12 cellular contexts compared by ENCODE assay signal in genomic region chr4:186727977-186728519, GRCh38. TPM values are rescaled to one million over a fixed set of nuclear protein-coding genes. Genes with fewer than 3 reads are reported as not detected.
A peak's percentile ranks its signal among the peaks of the same experiment; 100 is the strongest.
DNase-seq lines count a peak whose midpoint lies in the region; ATAC-seq and TF ChIP-seq lines count a peak whose summit lies in the region.
"Had no signal": no experiment of that assay in that cellular context is flagged by ENCODE, and none has a peak within 500 bp of the region (broad histone marks: within the 10 kb centered on the region; RNA-seq: fewer than 3 reads in every experiment).

No MANE protein-coding gene starts in this region.

- peak overlapping the region; percentile 77 for H3K27ac ChIP-seq in PC-9

- peaks cover 8% of the 10 kb centered on the region for H3K79me2 ChIP-seq in PC-9 (ENCODE audit: low read depth)

- H3K36me3 ChIP-seq in Caco-2 (ENCODE audit: control insufficient read depth, insufficient read depth, low read length) (no peaks in the 10 kb centered on the region), PC-9 (ENCODE audit: low read depth) (no peaks in the 10 kb centered on the region)
- H3K36me3 ChIP-seq: MG63 had no signal

- peaks cover 15% of the 10 kb centered on the region; the same call in 1 of the 2 replicates for H3F3A ChIP-seq in PC-9 (ENCODE audit: insufficient read depth, low read depth)

- peak overlapping the region; percentile 92 for H3K4me3 Mint-ChIP-seq in Caco-2 (ENCODE audit: unreplicated experiment)
- H3K4me3 Mint-ChIP-seq in endothelial cell (ENCODE audit: unreplicated experiment), result peak overlapping the region; percentile 98
- H3K4me3 Mint-ChIP-seq: stimulated activated effector memory CD8-positive, alpha-beta T cell treated with anti-CD3 and anti-CD28 coated beads, Interleukin-12 subunit alpha, Interleukin-12 subunit beta, amount 100 ng/mL, for 72 hours had no signal

- H3K4me3 ChIP-seq in Caco-2 (ENCODE audit: low read depth, low read length), result no peak overlapping the region
- H3K4me3 ChIP-seq in PC-9, result peak overlapping the region; percentile 98; the same call in 1 of the 2 replicates
- H3K4me3 ChIP-seq: MG63 had no signal

- H3K4me1 Mint-ChIP-seq in Caco-2 (ENCODE audit: low read depth, unreplicated experiment) (peaks cover 9% of the 10 kb centered on the region), endothelial cell (ENCODE audit: unreplicated experiment) (peaks cover 22% of the 10 kb centered on the region)
- H3K4me1 Mint-ChIP-seq: stimulated activated effector memory CD8-positive, alpha-beta T cell treated with anti-CD3 and anti-CD28 coated beads, Interleukin-12 subunit alpha, Interleukin-12 subunit beta, amount 100 ng/mL, for 72 hours had no signal

- BruUV-seq in Caco-2 (replicated peaks; lab: Mats Ljungman, UMichigan) (no TSS peak), PC-9 (replicated peaks; lab: Mats Ljungman, UMichigan) (no TSS peak)

- H3K9me3 Mint-ChIP-seq in Caco-2 (ENCODE audit: unreplicated experiment), result no peaks in the 10 kb centered on the region
- no peaks in the 10 kb centered on the region for H3K9me3 Mint-ChIP-seq in endothelial cell (ENCODE audit: unreplicated experiment)
- H3K9me3 Mint-ChIP-seq: stimulated activated effector memory CD8-positive, alpha-beta T cell treated with anti-CD3 and anti-CD28 coated beads, Interleukin-12 subunit alpha, Interleukin-12 subunit beta, amount 100 ng/mL, for 72 hours had no signal

- H4K20me1 ChIP-seq in PC-9 (ENCODE audit: insufficient read depth), result no peaks in the 10 kb centered on the region

- H3K27me3 ChIP-seq in Caco-2 (replicated peaks; ENCODE audit: control insufficient read depth, insufficient read depth, low read length), result no peaks in the 10 kb centered on the region
- H3K27me3 ChIP-seq in PC-9 (ENCODE audit: insufficient read depth, low read depth), result no peaks in the 10 kb centered on the region
- H3K27me3 ChIP-seq: MG63 had no signal

- intact Hi-C loops in Caco-2 (cut with micrococcal nuclease; ENCODE audit: unreplicated experiment), result loop anchor here (2.0 to 10.0 kb wide), 6 partner anchors 39 to 877 kb away; no protein-coding TSS in a partner anchor
- intact Hi-C loops in PC-9 (cut with micrococcal nuclease; ENCODE audit: unreplicated experiment), result loop anchor here (1.0 to 10.0 kb wide), 10 partner anchors 37 to 874 kb away; no protein-coding TSS in a partner anchor

- no peaks in the 10 kb centered on the region for H3K9me2 ChIP-seq in PC-9 (ENCODE audit: insufficient read depth)

- H3K27ac Mint-ChIP-seq in Caco-2 (ENCODE audit: unreplicated experiment), result no peak overlapping the region
- H3K27ac Mint-ChIP-seq in endothelial cell (ENCODE audit: unreplicated experiment), result no peak overlapping the region
- H3K27ac Mint-ChIP-seq: stimulated activated effector memory CD8-positive, alpha-beta T cell treated with anti-CD3 and anti-CD28 coated beads, Interleukin-12 subunit alpha, Interleukin-12 subunit beta, amount 100 ng/mL, for 72 hours had no signal

- no peak for TF ChIP-seq CTCF in Caco-2 (IDR thresholded peaks at IDR 0.05; ENCODE audit: insufficient read depth in 1 of 2, low read depth in 1 of 2, low read length in 1 of 2, severe bottlenecking in 1 of 2, unreplicated experiment in 1 of 2)
- TF ChIP-seq CTCF in PC-9 (conservative IDR thresholded peaks at IDR 0.05), result no peak
- no peak for TF ChIP-seq CTCF in endothelial cell (IDR thresholded peaks at IDR 0.05; ENCODE audit: unreplicated experiment)

- H3K9me3 ChIP-seq in Caco-2 (no peaks in the 10 kb centered on the region), PC-9 (ENCODE audit: insufficient read depth, low read depth) (no peaks in the 10 kb centered on the region)
- H3K9me3 ChIP-seq: MG63 had no signal

- no peak for ATAC-seq in HG02759 (IDR thresholded peaks at IDR 0.05; ENCODE audit: unreplicated experiment)
- no peak for ATAC-seq in HG03378 (IDR thresholded peaks at IDR 0.05; ENCODE audit: unreplicated experiment)
- ATAC-seq: stimulated activated effector memory CD8-positive, alpha-beta T cell treated with anti-CD3 and anti-CD28 coated beads, Interleukin-12 subunit alpha, Interleukin-12 subunit beta, amount 100 ng/mL, for 72 hours had no signal

- H2AFZ ChIP-seq in PC-9, result no peak overlapping the region

- POLR2A ChIA-PET in Caco-2 (lab: Charles Lee), result interaction anchor here (1.4 kb wide), 1 partner anchor 38 kb away, joined by 3 read pairs; no protein-coding TSS in a partner anchor
- POLR2A ChIA-PET in PC-9 (lab: Charles Lee; ENCODE audit: unreplicated experiment), result no interaction called here

- peak overlapping the region; percentile 93 for H3K4me2 ChIP-seq in PC-9

- H3K4me1 ChIP-seq in Caco-2, result peaks cover 6% of the 10 kb centered on the region; the same call in 1 of the 2 replicates
- H3K4me1 ChIP-seq in PC-9 (replicated peaks; ENCODE audit: insufficient read depth), result peaks cover 34% of the 10 kb centered on the region

- CTCF ChIA-PET in Caco-2 (lab: Charles Lee) (interaction anchor here (1.5 kb wide), 1 partner anchor 12 kb away, joined by 3 read pairs; no protein-coding TSS in a partner anchor), PC-9 (lab: Charles Lee) (no interaction called here)

- peaks cover 23% of the 10 kb centered on the region for H3K36me3 Mint-ChIP-seq in Caco-2 (ENCODE audit: insufficient read depth, unreplicated experiment)
- H3K36me3 Mint-ChIP-seq in endothelial cell (ENCODE audit: low read depth, unreplicated experiment), result peaks cover 3% of the 10 kb centered on the region
- H3K36me3 Mint-ChIP-seq: stimulated activated effector memory CD8-positive, alpha-beta T cell treated with anti-CD3 and anti-CD28 coated beads, Interleukin-12 subunit alpha, Interleukin-12 subunit beta, amount 100 ng/mL, for 72 hours had no signal

- DNase-seq in Caco-2 (peak in 1 of 2 experiments; percentile 44), PC-9 (peak; percentile 20 to 49), endothelial cell (ENCODE audit: low spot score) (peak; percentile 15), myocyte (ENCODE audit: low read depth) (peak; percentile 33), Kasumi-1 (lab: John Stamatoyannopoulos, UW) (no peak), H4 (ENCODE audit: low spot score) (no peak)
- DNase-seq: activated CD4-positive, alpha-beta T cell treated with anti-CD3 and anti-CD28 coated beads, Interleukin-2, amount 50 U/mL, for 1 hour; aorta; MG63 had no signal

- H3K27me3 Mint-ChIP-seq in Caco-2 (ENCODE audit: insufficient read depth, unreplicated experiment), result no peaks in the 10 kb centered on the region
- H3K27me3 Mint-ChIP-seq in endothelial cell (ENCODE audit: unreplicated experiment), result peaks cover 10% of the 10 kb centered on the region

RNA-seq across cellular contexts. Expression of gene FAT1, which starts 4.4 kb away (rescaled TPM):
- total RNA-seq in Caco-2 (2022), result 135 and 141 TPM in 2 replicates
- total RNA-seq in PC-9 (2021), result 59.5 and 73.2 TPM in 2 replicates
- total RNA-seq in endothelial cell (ENCODE audit: unreplicated experiment), result 67.7 TPM
- 268 and 353 TPM in 2 replicates for total RNA-seq in myocyte
- polyA plus RNA-seq in myocyte (2012), result 147 TPM
- total RNA-seq in H4 (2014; rRNA removed; shearing (Covaris generic)), result 71.1 and 71.6 TPM in 2 replicates

Comparison
In these comparisons a context has a peak if more than half of its experiments do, and no peak if none do; other contexts are left out.
1. DNase-seq: peak in PC-9 (2 of 2), endothelial cell (single experiment) and myocyte (single experiment); none in Kasumi-1 (0 of 2) and H4 (single experiment).